In genomic region chr21:29164330-29164942, GRCh38 we compare ENCODE assay signal across 8 cellular contexts. TPM values are rescaled to one million over a fixed set of nuclear protein-coding genes. Genes with fewer than 3 reads are reported as not detected.
DNase-seq lines count a peak whose midpoint lies in the region; ATAC-seq and TF ChIP-seq lines count a peak whose summit lies in the region.

No MANE protein-coding gene starts in this region.

- H3K4me3 ChIP-seq in HL-60 (replicated peaks; ENCODE audit: insufficient read depth, low read length) (no peak overlapping the region), Peyer's patch (no peak overlapping the region)

- H3K27ac Mint-ChIP-seq in activated T-helper 2 cell treated with anti-CD3 and anti-CD28 coated beads, Interferon-gamma antibody, Interleukin-2, Interleukin-4, amounts not matched to agents 10 μg/mL and 5 μg/mL and 100 μg/mL, durations not matched to agents 14 hours and 24 hours and 36 hours, result no peak overlapping the region

- H3K4me1 ChIP-seq in Peyer's patch, result no peaks in the 10 kb centered on the region

- H3K27ac ChIP-seq in HL-60 (replicated peaks), result 0 out of 2 replicates have a peak overlapping the region, but pooled peaks have one; percentile 9
- H3K27ac ChIP-seq in Peyer's patch, result no peak overlapping the region

- peaks cover 3% of the 10 kb centered on the region for H3K4me1 Mint-ChIP-seq in activated T-helper 2 cell treated with anti-CD3 and anti-CD28 coated beads, Interferon-gamma antibody, Interleukin-2, Interleukin-4, amounts not matched to agents 10 μg/mL and 5 μg/mL and 100 μg/mL, durations not matched to agents 14 hours and 24 hours and 36 hours (ENCODE audit: low read depth)

- ATAC-seq in esophagus mucosa (peak; percentile 46), omental fat pad (ENCODE audit: low FRiP score) (peak; percentile 50), HG03039 (IDR thresholded peaks at IDR 0.05; ENCODE audit: unreplicated experiment) (no peak)

- H3K27me3 Mint-ChIP-seq in activated T-helper 2 cell treated with anti-CD3 and anti-CD28 coated beads, Interferon-gamma antibody, Interleukin-2, Interleukin-4, amounts not matched to agents 10 μg/mL and 5 μg/mL and 100 μg/mL, durations not matched to agents 14 hours and 24 hours and 36 hours (ENCODE audit: low read depth), result peaks cover 7% of the 10 kb centered on the region

- no peaks in the 10 kb centered on the region for H3K36me3 Mint-ChIP-seq in activated T-helper 2 cell treated with anti-CD3 and anti-CD28 coated beads, Interferon-gamma antibody, Interleukin-2, Interleukin-4, amounts not matched to agents 10 μg/mL and 5 μg/mL and 100 μg/mL, durations not matched to agents 14 hours and 24 hours and 36 hours (ENCODE audit: low read depth)

- no peaks in the 10 kb centered on the region for H3K9me3 ChIP-seq in Peyer's patch

- H3K27me3 ChIP-seq in HL-60 (ENCODE audit: insufficient read depth, poor library complexity, severe bottlenecking), result no peaks in the 10 kb centered on the region
- no peaks in the 10 kb centered on the region for H3K27me3 ChIP-seq in Peyer's patch

- no peaks in the 10 kb centered on the region for H3K36me3 ChIP-seq in Peyer's patch

- H3K4me3 Mint-ChIP-seq in activated T-helper 2 cell treated with anti-CD3 and anti-CD28 coated beads, Interferon-gamma antibody, Interleukin-2, Interleukin-4, amounts not matched to agents 10 μg/mL and 5 μg/mL and 100 μg/mL, durations not matched to agents 14 hours and 24 hours and 36 hours (ENCODE audit: low read depth), result no peak overlapping the region

- no peaks in the 10 kb centered on the region for H3K9me3 Mint-ChIP-seq in activated T-helper 2 cell treated with anti-CD3 and anti-CD28 coated beads, Interferon-gamma antibody, Interleukin-2, Interleukin-4, amounts not matched to agents 10 μg/mL and 5 μg/mL and 100 μg/mL, durations not matched to agents 14 hours and 24 hours and 36 hours

- intact Hi-C loops in activated T-helper 2 cell treated with anti-CD3 and anti-CD28 coated beads, Interferon-gamma antibody, Interleukin-2, Interleukin-4, amounts not matched to agents 10 μg/mL and 5 μg/mL and 100 μg/mL, durations not matched to agents 14 hours and 24 hours and 36 hours (cut with micrococcal nuclease), result loop anchor here (1.0 to 5.0 kb wide), 2 partner anchors 72 to 208 kb away; no protein-coding TSS in a partner anchor

- TF ChIP-seq POLR2A in Peyer's patch (IDR thresholded peaks at IDR 0.05), result no peak

- DNase-seq in CMK (ENCODE audit: low read depth), result peak; percentile 14
- peak in 1 of 2 experiments; percentile 53 for DNase-seq in HL-60 (ENCODE audit: low read depth in 1 of 2, low spot score in 1 of 2)
- DNase-seq in Peyer's patch, result no peak
- no peak for DNase-seq in omental fat pad (ENCODE audit: low spot score)
- DNase-seq in activated T-helper 2 cell treated with anti-CD3 and anti-CD28 coated beads, Interferon-gamma antibody, Interleukin-2, Interleukin-4, amounts not matched to agents 10 μg/mL and 5 μg/mL and 100 μg/mL, durations not matched to agents 14 hours and 24 hours and 36 hours (ENCODE audit: low spot score), result no peak
- no peak for DNase-seq in activated CD4-positive, alpha-beta T cell treated with anti-CD3 and anti-CD28 coated beads for 4 hours

- TF ChIP-seq CTCF in HL-60 (IDR thresholded peaks at IDR 0.05; ENCODE audit: insufficient read depth, low read length), result no peak
- peak in 4 of 6 experiments; percentile 46 to 85 (median 76) for TF ChIP-seq CTCF in Peyer's patch (IDR thresholded peaks at IDR 0.05)
- TF ChIP-seq CTCF in omental fat pad (IDR thresholded peaks at IDR 0.05), result no peak

RNA-seq across cellular contexts. Expression of gene MAP3K7CL, which starts 34.0 kb away (rescaled TPM):
- total RNA-seq in Peyer's patch, result 10 to 100 TPM in 1 of 4 donors, 1 to 10 TPM in 3; 4.9 to 17.3 (median 6.6) TPM
- 3.1 TPM for total RNA-seq in esophagus mucosa
- total RNA-seq in omental fat pad, result 1 to 10 TPM; 5.1 to 7.1 (median 5.9) TPM
- total RNA-seq in activated T-helper 2 cell treated with anti-CD3 and anti-CD28 coated beads, Interferon-gamma antibody, Interleukin-2, Interleukin-4, amounts not matched to agents 10 μg/mL and 5 μg/mL and 100 μg/mL, durations not matched to agents 14 hours and 24 hours and 36 hours, result 3.3 and 3.9 TPM in 2 replicates

Comparison
In these comparisons a context has a peak if more than half of its experiments do, and no peak if none do; other contexts are left out.
1. CTCF ChIP-seq: peak in Peyer's patch (4 of 6); none in HL-60 (single experiment) and omental fat pad (0 of 3).